ENCODE assay signal across 17 cellular contexts in genomic region chr12:38601970-38602369, GRCh38.
DNase-seq lines count a peak whose midpoint lies in the region; ATAC-seq and TF ChIP-seq lines count a peak whose summit lies in the region.
"Had no signal": no experiment of that assay in that cellular context is flagged by ENCODE, and none has a peak within 500 bp of the region (broad histone marks: within the 10 kb centered on the region; RNA-seq: fewer than 3 reads in every experiment).

No MANE protein-coding gene starts in this region.

- peaks cover 3% of the 10 kb centered on the region; the same call in 1 of the 2 replicates for H3K36me3 ChIP-seq in PC-3 (ENCODE audit: low read depth, low read length)
- H3K36me3 ChIP-seq in tibial nerve, result no peaks in the 10 kb centered on the region
- H3K36me3 ChIP-seq: BE2C had no signal

- H3K79me2 ChIP-seq in PC-3 (ENCODE audit: low read length), result no peaks in the 10 kb centered on the region

- H3K27me3 ChIP-seq in PC-3 (ENCODE audit: low read length) (no peaks in the 10 kb centered on the region), tibial nerve (no peaks in the 10 kb centered on the region)
- H3K27me3 ChIP-seq: BE2C had no signal

- peak overlapping the region in 2 of 3 experiments; percentile 34 to 62 for H3K27ac Mint-ChIP-seq in nephron
- no peak overlapping the region for H3K27ac Mint-ChIP-seq in WTC11
- H3K27ac Mint-ChIP-seq: CD4-positive, alpha-beta memory T cell had no signal

- POLR2A ChIA-PET in HEK293T (lab: Yijun Ruan, JAX) (no interaction called here), PC-3 (lab: Charles Lee; ENCODE audit: unreplicated experiment) (interaction anchor here (0.6 kb wide), 1 partner anchor 303 kb away, joined by 6 read pairs; no protein-coding TSS in a partner anchor), WTC11 (lab: Charles Lee) (interaction anchor here (0.6 kb wide), 1 partner anchor 480 kb away, joined by 4 read pairs; no protein-coding TSS in a partner anchor)

- H3K4me1 ChIP-seq in PC-3 (ENCODE audit: insufficient read depth, low read length) (peaks cover 14% of the 10 kb centered on the region), tibial nerve (no peaks in the 10 kb centered on the region)
- H3K4me1 ChIP-seq: A549, BE2C had no signal

- no peak for TF ChIP-seq EP300 in tibial nerve (IDR thresholded peaks at IDR 0.05)

- H3K4me1 Mint-ChIP-seq in nephron, result peaks cover 15% of the 10 kb centered on the region
- H3K4me1 Mint-ChIP-seq in WTC11, result no peaks in the 10 kb centered on the region
- H3K4me1 Mint-ChIP-seq: CD4-positive, alpha-beta memory T cell had no signal

- DNase-seq in HEK293T (ENCODE audit: extremely low spot score) (no peak), PC-3 (peak; percentile 82), retina (peak; percentile 29), tibial nerve (ENCODE audit: low spot score in 2 of 2) (no peak), WTC11 (ENCODE audit: low spot score) (no peak)
- DNase-seq: BE2C; CD4-positive, alpha-beta memory T cell; DMS153; DND-41; GDM1; HCEC 1CT; IMR-90 had no signal

- no peaks in the 10 kb centered on the region for H3F3A ChIP-seq in PC-3 (ENCODE audit: low read length, unreplicated experiment)

- CTCF ChIA-PET in HEK293T (lab: Yijun Ruan, JAX), result no interaction called here
- CTCF ChIA-PET in PC-3 (lab: Charles Lee), result no interaction called here
- CTCF ChIA-PET in WTC11 (lab: Charles Lee), result no interaction called here

- H3K27ac ChIP-seq in PC-3 (ENCODE audit: low read length) (peak overlapping the region; percentile 17), tibial nerve (no peak overlapping the region)
- H3K27ac ChIP-seq: A549, C4-2B had no signal

- H3K36me3 Mint-ChIP-seq in nephron (ENCODE audit: low read depth), result no peaks in the 10 kb centered on the region
- peaks cover 11% of the 10 kb centered on the region for H3K36me3 Mint-ChIP-seq in WTC11
- H3K36me3 Mint-ChIP-seq: CD4-positive, alpha-beta memory T cell had no signal

- BruUV-seq in PC-3 (replicated peaks; lab: Mats Ljungman, UMichigan), result no TSS peak

- H4K20me1 ChIP-seq in PC-3 (ENCODE audit: low read length), result no peaks in the 10 kb centered on the region

- peaks cover 8% of the 10 kb centered on the region for H3K9me3 Mint-ChIP-seq in nephron
- peaks cover 32% of the 10 kb centered on the region for H3K9me3 Mint-ChIP-seq in WTC11

- intact Hi-C loops in PC-3 (cut with micrococcal nuclease), result loop anchor here (5.0 to 10.0 kb wide), 6 partner anchors 50 to 503 kb away; no protein-coding TSS in a partner anchor

- no peak for TF ChIP-seq CTCF in PC-3 (conservative IDR thresholded peaks at IDR 0.05; ENCODE audit: low read depth, low read length)
- TF ChIP-seq CTCF in nephron (IDR thresholded peaks at IDR 0.05; ENCODE audit: unreplicated experiment in 3 of 3), result no peak
- TF ChIP-seq CTCF in tibial nerve (IDR thresholded peaks at IDR 0.05), result no peak
- no peak for TF ChIP-seq CTCF in WTC11 (IDR thresholded peaks at IDR 0.05)

- ATAC-seq in PC-3 (peak; percentile 97), GM18909 (IDR thresholded peaks at IDR 0.05; ENCODE audit: poor library complexity, unreplicated experiment) (no peak), WTC11 (no peak), HG02970 (IDR thresholded peaks at IDR 0.05; ENCODE audit: low FRiP score, unreplicated experiment) (no peak)
- ATAC-seq: A549 had no signal

- H3K27me3 Mint-ChIP-seq in nephron (ENCODE audit: low read depth), result no peaks in the 10 kb centered on the region
- H3K27me3 Mint-ChIP-seq in WTC11 (ENCODE audit: low read depth), result no peaks in the 10 kb centered on the region
- H3K27me3 Mint-ChIP-seq: CD4-positive, alpha-beta memory T cell had no signal

- peak overlapping the region; percentile 25; the same call in 1 of the 2 replicates for H3K4me2 ChIP-seq in PC-3 (ENCODE audit: low read length)
- H3K4me2 ChIP-seq: A549 had no signal

- peaks cover 12% of the 10 kb centered on the region; the same call in 1 of the 2 replicates for H3K9me3 ChIP-seq in PC-3 (ENCODE audit: low read length)
- peaks cover 0 to 12% (median 3%) of the 10 kb centered on the region in 4 donors for H3K9me3 ChIP-seq in tibial nerve
- H3K9me3 ChIP-seq: A549, BE2C had no signal

- no peak overlapping the region for H3K4me3 ChIP-seq in PC-3 (ENCODE audit: low read length)
- H3K4me3 ChIP-seq in tibial nerve, result no peak overlapping the region
- H3K4me3 ChIP-seq: A549 had no signal

- TF ChIP-seq POLR2A in tibial nerve (IDR thresholded peaks at IDR 0.05), result no peak

- no peak overlapping the region for H2AFZ ChIP-seq in PC-3 (ENCODE audit: low read length)

- H3K4me3 Mint-ChIP-seq in nephron, result no peak overlapping the region
- H3K4me3 Mint-ChIP-seq in WTC11, result no peak overlapping the region
- H3K4me3 Mint-ChIP-seq: CD4-positive, alpha-beta memory T cell had no signal

- no peak overlapping the region for H3K9ac ChIP-seq in PC-3 (ENCODE audit: low read length)

- 0 out of 2 replicates have a peak, but pooled peaks cover 3% of the 10 kb centered on the region for H3K9me2 ChIP-seq in PC-3 (replicated peaks; ENCODE audit: low read length)

TF ChIP-seq in HEK293T, 16 proteins besides CTCF, POLR2A, EP300 and RAD21:
- no peak for TF ChIP-seq ZNF384 (IDR thresholded peaks at IDR 0.05)
- TF ChIP-seq PKNOX1 (IDR thresholded peaks at IDR 0.05), result 0 out of 2 replicates have a peak, but pooled peaks have one; percentile 9
TF ChIP-seq in HEK293T: peak in this region for 1.

TF ChIP-seq in WTC11, 78 proteins besides CTCF, POLR2A, EP300 and RAD21:
- TF ChIP-seq OVOL2 (CRISPR knock-in tag; IDR thresholded peaks at IDR 0.05; ENCODE audit: borderline replicate concordance) (no peak), ZNF671 (CRISPR knock-in tag; IDR thresholded peaks at IDR 0.05) (no peak), ZNF396 (CRISPR knock-in tag; IDR thresholded peaks at IDR 0.05; ENCODE audit: borderline replicate concordance) (no peak), TEAD4 (CRISPR knock-in tag; IDR thresholded peaks at IDR 0.05) (no peak), MYBL2 (CRISPR knock-in tag; IDR thresholded peaks at IDR 0.05) (no peak), FOXP4 (CRISPR knock-in tag; IDR thresholded peaks at IDR 0.05) (no peak), FOXP1 (CRISPR knock-in tag; IDR thresholded peaks at IDR 0.05; ENCODE audit: borderline replicate concordance) (no peak), ZNF263 (CRISPR knock-in tag; IDR thresholded peaks at IDR 0.05; ENCODE audit: low read depth) (no peak), NFE2L1 (CRISPR knock-in tag; IDR thresholded peaks at IDR 0.05) (no peak), IRF1 (CRISPR knock-in tag; IDR thresholded peaks at IDR 0.05) (no peak)

Comparison
In these comparisons a context has a peak if more than half of its experiments do, and no peak if none do; other contexts are left out.
1. DNase-seq: peak in PC-3 (single experiment) and retina (single experiment); none in HEK293T (single experiment), tibial nerve (0 of 2) and WTC11 (single experiment).